Comparison of ENCODE assay signal across 8 cellular contexts in genomic region chr6:35552285-35552917, GRCh38. TPM values are rescaled to one million over a fixed set of nuclear protein-coding genes. Genes with fewer than 3 reads are reported as not detected.
DNase-seq lines count a peak whose midpoint lies in the region; ATAC-seq lines count a peak whose summit lies in the region.

No MANE protein-coding gene starts in this region.

- peaks cover 1% of the 10 kb centered on the region for H3K36me3 Mint-ChIP-seq in activated naive CD8-positive, alpha-beta T cell treated with anti-CD3 and anti-CD28 coated beads for 36 hours

- no peak overlapping the region for H3K27ac ChIP-seq in SK-N-MC

- no peaks in the 10 kb centered on the region for H3K9me3 ChIP-seq in SK-N-MC (ENCODE audit: low read depth, low read length)

- peaks cover 4% of the 10 kb centered on the region for H3K4me1 Mint-ChIP-seq in activated naive CD8-positive, alpha-beta T cell treated with anti-CD3 and anti-CD28 coated beads for 36 hours

- no peak overlapping the region for H3K9ac ChIP-seq in SK-N-MC (ENCODE audit: insufficient read length)

- no peak overlapping the region for H3K27ac Mint-ChIP-seq in activated naive CD8-positive, alpha-beta T cell treated with anti-CD3 and anti-CD28 coated beads for 36 hours

- H3K4me3 Mint-ChIP-seq in activated naive CD8-positive, alpha-beta T cell treated with anti-CD3 and anti-CD28 coated beads for 36 hours: no peak overlapping the region

- no peaks in the 10 kb centered on the region for H3K36me3 ChIP-seq in SK-N-MC (ENCODE audit: insufficient read depth, low read length)

- no peak overlapping the region for H3K4me3 ChIP-seq in SK-N-MC

- intact Hi-C loops in left colon (cut with DNase I, micrococcal nuclease): no loop called here

- ATAC-seq in left colon: peak; percentile 42
- ATAC-seq in GM21423 (IDR thresholded peaks at IDR 0.05; ENCODE audit: unreplicated experiment): no peak
- no peak for ATAC-seq in HG02885 (IDR thresholded peaks at IDR 0.05; ENCODE audit: poor library complexity, unreplicated experiment)

- H3K27me3 Mint-ChIP-seq in activated naive CD8-positive, alpha-beta T cell treated with anti-CD3 and anti-CD28 coated beads for 36 hours: no peaks in the 10 kb centered on the region

- peak; percentile 5 for DNase-seq in NK-92 treated with Interleukin-12 subunit alpha and Interleukin-12 subunit beta, amount 100 ng/mL, for 24 hours (lab: John Stamatoyannopoulos, UW)
- DNase-seq in NK-92 (lab: John Stamatoyannopoulos, UW; ENCODE audit: unreplicated experiment) (no peak), SK-N-MC (ENCODE audit: low read depth, low spot score) (peak; percentile 16), left colon (peak in 1 of 2 donors; percentile 50)
- DNase-seq in activated naive CD8-positive, alpha-beta T cell treated with anti-CD3 and anti-CD28 coated beads for 36 hours: peak; percentile 48
- DNase-seq in stimulated activated CD8-positive, alpha-beta memory T cell treated with anti-CD3 and anti-CD28 coated beads, Interleukin-2, amount 100 ng/mL, for 48 hours (ENCODE audit: low read depth in 2 of 2): peak; percentile 33 to 46

- H3K9me3 Mint-ChIP-seq in activated naive CD8-positive, alpha-beta T cell treated with anti-CD3 and anti-CD28 coated beads for 36 hours: peaks cover 2% of the 10 kb centered on the region

RNA-seq across cellular contexts. Expression of gene TULP1, which starts 39.7 kb away (rescaled TPM):
- total RNA-seq in activated naive CD8-positive, alpha-beta T cell treated with anti-CD3 and anti-CD28 coated beads for 36 hours: not detected
- not detected for total RNA-seq in left colon

RNA-seq across cellular contexts. Expression of gene TEAD3, which starts 55.5 kb away (rescaled TPM):
- under 1 TPM; 0.60 to 0.66 TPM for total RNA-seq in activated naive CD8-positive, alpha-beta T cell treated with anti-CD3 and anti-CD28 coated beads for 36 hours
- 10 to 100 TPM; 25.5 to 32.1 TPM for total RNA-seq in left colon

Comparison
In these comparisons a context has a peak if more than half of its experiments do, and no peak if none do; other contexts are left out.
1. RNA of gene TEAD3, which starts 55.5 kb away (total RNA-seq): 25.5 to 32.1 TPM in left colon; 0.60 to 0.66 TPM in activated naive CD8-positive, alpha-beta T cell treated with anti-CD3 and anti-CD28 coated beads for 36 hours; every median in the first group is over 10 times any median in the second.